ENCODE assay signal across 8 cellular contexts in the genomic region with DNA sequence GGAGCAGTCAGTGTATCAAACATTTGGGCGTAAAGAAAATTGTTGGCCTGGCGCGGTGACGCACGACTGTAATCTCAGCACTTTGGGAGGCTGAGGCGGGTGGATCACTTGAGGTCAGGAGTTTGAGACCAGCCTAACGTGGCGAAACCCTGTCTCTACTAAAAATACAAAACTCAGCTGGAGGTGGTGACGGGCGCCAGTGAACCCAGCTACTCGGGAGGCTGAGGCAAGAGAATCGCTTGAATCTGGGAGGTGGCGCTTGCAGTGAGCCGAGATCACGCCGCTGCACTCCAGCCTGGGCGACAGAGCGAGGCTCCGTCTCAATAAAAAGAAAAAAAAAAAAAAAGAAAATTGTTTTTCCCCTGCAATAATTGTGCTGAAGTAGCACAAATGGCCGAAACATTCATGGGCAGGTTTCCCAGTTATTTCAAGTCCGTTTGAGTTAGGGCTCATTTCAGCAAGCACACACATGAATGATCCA. TPM values are rescaled to one million over a fixed set of nuclear protein-coding genes. Genes with fewer than 3 reads are reported as not detected.
DNase-seq lines count a peak whose midpoint lies in the region; ATAC-seq and TF ChIP-seq lines count a peak whose summit lies in the region.

No MANE protein-coding gene starts in this region.

- H3K27me3 ChIP-seq in thyroid gland, result no peaks in the 10 kb centered on the region

- no peaks in the 10 kb centered on the region for H3K36me3 ChIP-seq in thyroid gland

- peak in 1 of 2 donors; percentile 19 for TF ChIP-seq POLR2A in thyroid gland (IDR thresholded peaks at IDR 0.05)

- no peaks in the 10 kb centered on the region for H3K9me3 Mint-ChIP-seq in activated naive CD4-positive, alpha-beta T cell treated with anti-CD3 and anti-CD28 coated beads, Interleukin-2, amount 10 ng/mL, durations not matched to agents 7 days and 5 days
- H3K9me3 Mint-ChIP-seq in activated T-helper 17 cell treated with anti-CD3 and anti-CD28 coated beads, Interleukin-2, amount 50 U/mL, for 72 hours, result peaks cover 5% of the 10 kb centered on the region

- no peaks in the 10 kb centered on the region for H3K36me3 Mint-ChIP-seq in activated naive CD4-positive, alpha-beta T cell treated with anti-CD3 and anti-CD28 coated beads, Interleukin-2, amount 10 ng/mL, durations not matched to agents 7 days and 5 days
- no peaks in the 10 kb centered on the region for H3K36me3 Mint-ChIP-seq in activated T-helper 17 cell treated with anti-CD3 and anti-CD28 coated beads, Interleukin-2, amount 50 U/mL, for 72 hours (ENCODE audit: low read depth)

- intact Hi-C loops in thyroid gland (cut with DNase I), result loop anchor here (10.0 kb wide), 1 partner anchor 220 kb away; a partner anchor contains a TSS

- peaks cover 5% of the 10 kb centered on the region for H3K27me3 Mint-ChIP-seq in activated naive CD4-positive, alpha-beta T cell treated with anti-CD3 and anti-CD28 coated beads, Interleukin-2, amount 10 ng/mL, durations not matched to agents 7 days and 5 days
- no peaks in the 10 kb centered on the region for H3K27me3 Mint-ChIP-seq in activated T-helper 17 cell treated with anti-CD3 and anti-CD28 coated beads, Interleukin-2, amount 50 U/mL, for 72 hours

- no peak overlapping the region for H3K4me3 ChIP-seq in thyroid gland (replicated peaks in 1 of 3)

- TF ChIP-seq CTCF in thyroid gland (IDR thresholded peaks at IDR 0.05), result no peak

- DNase-seq in activated naive CD4-positive, alpha-beta T cell treated with anti-CD3 and anti-CD28 coated beads, Interleukin-2, amount 10 ng/mL, durations not matched to agents 7 days and 5 days, result no peak
- no peak for DNase-seq in activated naive CD4-positive, alpha-beta T cell (lab: John Stamatoyannopoulos, UW)
- DNase-seq in iris pigment epithelial cell (ENCODE audit: low read depth), result peak; percentile 45
- DNase-seq in thyroid gland, result peak; percentile 64 to 66
- no peak for DNase-seq in activated CD8-positive, alpha-beta memory T cell treated with anti-CD3 and anti-CD28 coated beads for 24 hours
- no peak for DNase-seq in DMS79 (lab: John Stamatoyannopoulos, UW)
- no peak for DNase-seq in iPS-NIHi7 (ENCODE audit: extremely low spot score)

- ATAC-seq in activated T-helper 17 cell treated with anti-CD3 and anti-CD28 coated beads, Interleukin-2, amount 50 U/mL, for 72 hours (replicated peaks), result no peak

- peak overlapping the region; percentile 71 for H3K4me3 Mint-ChIP-seq in activated naive CD4-positive, alpha-beta T cell treated with anti-CD3 and anti-CD28 coated beads, Interleukin-2, amount 10 ng/mL, durations not matched to agents 7 days and 5 days
- H3K4me3 Mint-ChIP-seq in activated T-helper 17 cell treated with anti-CD3 and anti-CD28 coated beads, Interleukin-2, amount 50 U/mL, for 72 hours, result peak overlapping the region; percentile 68

- H3K27ac Mint-ChIP-seq in activated naive CD4-positive, alpha-beta T cell treated with anti-CD3 and anti-CD28 coated beads, Interleukin-2, amount 10 ng/mL, durations not matched to agents 7 days and 5 days, result peak overlapping the region; percentile 45
- no peak overlapping the region for H3K27ac Mint-ChIP-seq in activated T-helper 17 cell treated with anti-CD3 and anti-CD28 coated beads, Interleukin-2, amount 50 U/mL, for 72 hours

- H3K9me3 ChIP-seq in thyroid gland, result no peaks in the 10 kb centered on the region

- CTCF ChIA-PET in activated naive CD4-positive, alpha-beta T cell treated with anti-CD3 and anti-CD28 coated beads, Interleukin-2, amount 10 ng/mL, durations not matched to agents 7 days and 5 days (lab: Charles Lee), result interaction anchor here (1.4 kb wide), 1 partner anchor 60 kb away, joined by 4 read pairs; a partner anchor contains a TSS

- H3K4me1 Mint-ChIP-seq in activated naive CD4-positive, alpha-beta T cell treated with anti-CD3 and anti-CD28 coated beads, Interleukin-2, amount 10 ng/mL, durations not matched to agents 7 days and 5 days, result peaks cover 16% of the 10 kb centered on the region
- peaks cover 6% of the 10 kb centered on the region for H3K4me1 Mint-ChIP-seq in activated T-helper 17 cell treated with anti-CD3 and anti-CD28 coated beads, Interleukin-2, amount 50 U/mL, for 72 hours

- 35 to 51% methylated on average over 21 of the region's 21 CpGs for WGBS in thyroid gland, 2 donors

- H3K27ac ChIP-seq in thyroid gland, result peak overlapping the region; percentile 71 to 87 (median 87)

- H3K4me1 ChIP-seq in thyroid gland, result peaks cover 26 to 35% of the 10 kb centered on the region in 2 donors

RNA-seq across cellular contexts. Expression of a gene that starts 1.4 kb away (rescaled TPM):
- total RNA-seq in activated T-helper 17 cell treated with anti-CD3 and anti-CD28 coated beads, Interleukin-2, amount 50 U/mL, for 72 hours, result 10 to 100 TPM; 10.1 to 25.6 TPM
- total RNA-seq in thyroid gland, result 10 to 100 TPM; 48.8 to 82.1 (median 60.7) TPM

RNA-seq across cellular contexts. Expression of a gene that starts 17.8 kb away (rescaled TPM):
- total RNA-seq in activated T-helper 17 cell treated with anti-CD3 and anti-CD28 coated beads, Interleukin-2, amount 50 U/mL, for 72 hours, result under 1 TPM in 1 of 2 donors, not detected in 1; 0.54 TPM
- 10 to 100 TPM in 2 of 4 donors, 1 to 10 TPM in 2; 3.1 to 14.2 (median 9.7) TPM for total RNA-seq in thyroid gland

RNA-seq across cellular contexts. Expression of a gene that starts 59.2 kb away (rescaled TPM):
- 10 to 100 TPM; 14.3 to 20.6 TPM for total RNA-seq in activated T-helper 17 cell treated with anti-CD3 and anti-CD28 coated beads, Interleukin-2, amount 50 U/mL, for 72 hours
- total RNA-seq in thyroid gland, result 10 to 100 TPM; 49.2 to 57.6 (median 53.3) TPM

Comparison
In these comparisons a context has a peak if more than half of its experiments do, and no peak if none do; other contexts are left out.
1. DNase-seq: peak in iris pigment epithelial cell (single experiment) and thyroid gland (2 of 2); none in activated naive CD4-positive, alpha-beta T cell treated with anti-CD3 and anti-CD28 coated beads, Interleukin-2, amount 10 ng/mL, durations not matched to agents 7 days and 5 days (single experiment), activated naive CD4-positive, alpha-beta T cell (0 of 4), activated CD8-positive, alpha-beta memory T cell treated with anti-CD3 and anti-CD28 coated beads for 24 hours (single experiment), DMS79 (single experiment) and iPS-NIHi7 (single experiment).